8 cellular contexts compared by ENCODE assay signal in the genomic region with DNA sequence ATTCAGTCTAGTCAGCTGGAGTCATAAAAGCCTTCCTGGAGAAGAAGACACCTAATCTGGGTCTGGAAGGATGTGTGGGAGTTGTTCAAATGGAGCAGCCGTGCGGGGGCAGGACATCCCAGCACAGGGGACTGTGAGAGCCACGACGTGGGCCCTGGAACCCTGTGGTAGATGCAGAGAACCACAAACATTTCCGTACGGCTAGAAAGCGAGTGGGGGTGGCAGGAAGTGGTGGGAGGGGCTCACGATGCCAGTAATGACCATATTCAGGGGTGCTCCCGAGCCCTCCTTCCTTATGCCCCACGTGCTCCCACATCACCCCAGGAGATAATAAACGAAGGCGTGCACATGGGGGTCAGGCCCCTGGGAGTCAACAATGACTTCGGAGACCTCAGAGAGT. TPM values are rescaled to one million over a fixed set of nuclear protein-coding genes. Genes with fewer than 3 reads are reported as not detected.
DNase-seq lines count a peak whose midpoint lies in the region; ATAC-seq and TF ChIP-seq lines count a peak whose summit lies in the region.

No MANE protein-coding gene starts in this region.

- peaks cover 10% of the 10 kb centered on the region for H3K4me1 ChIP-seq in right cardiac atrium (ENCODE audit: control insufficient read depth, insufficient read depth, low read length)
- peaks cover 6 to 45% of the 10 kb centered on the region in 2 donors for H3K4me1 ChIP-seq in thyroid gland
- H3K4me1 ChIP-seq in left lung, result peaks cover 13 to 17% of the 10 kb centered on the region in 2 donors

- no peak for TF ChIP-seq CTCF in CD14-positive monocyte (IDR thresholded peaks at IDR 0.05)
- no peak for TF ChIP-seq CTCF in thyroid gland (IDR thresholded peaks at IDR 0.05)
- TF ChIP-seq CTCF in left lung (IDR thresholded peaks at IDR 0.05), result no peak

- H3K27ac ChIP-seq in right cardiac atrium (ENCODE audit: low read length) (peak overlapping the region; percentile 39), thyroid gland (peak overlapping the region in 1 of 3 donors; percentile 22), left lung (peak overlapping the region in 1 of 2 donors; percentile 63)

- H3K4me3 ChIP-seq in right cardiac atrium (ENCODE audit: low read length) (no peak overlapping the region), thyroid gland (replicated peaks in 1 of 3) (no peak overlapping the region), left lung (no peak overlapping the region)

- WGBS in right cardiac atrium, result 38% methylated on average over 13 of the region's 13 CpGs
- WGBS in thyroid gland, 2 donors, result 69 to 76% methylated on average over 9 to 13 of the region's 13 CpGs

- H3K9me3 ChIP-seq in right cardiac atrium (ENCODE audit: control insufficient read depth, low read length), result no peaks in the 10 kb centered on the region
- H3K9me3 ChIP-seq in thyroid gland, result no peaks in the 10 kb centered on the region
- H3K9me3 ChIP-seq in left lung, result no peaks in the 10 kb centered on the region

- DNase-seq in CD14-positive monocyte (ENCODE audit: low spot score) (no peak), right cardiac atrium (peak in 1 of 3 donors; percentile 71), ureter (ENCODE audit: low spot score) (no peak), thyroid gland (no peak), left lung (no peak)
- DNase-seq in activated CD8-positive, alpha-beta memory T cell treated with anti-CD3 and anti-CD28 coated beads, Interleukin-2, amount 50 U/mL, for 24 hours (ENCODE audit: extremely low read depth), result peak; percentile 62
- peak; percentile 74 to 86 for DNase-seq in stimulated activated CD8-positive, alpha-beta memory T cell treated with anti-CD3 and anti-CD28 coated beads, Interleukin-15, amount 100 ng/mL, for 4 hours (ENCODE audit: low read depth in 2 of 2)

- H3K36me3 Mint-ChIP-seq in CD14-positive monocyte, result no peaks in the 10 kb centered on the region

- H3K4me3 Mint-ChIP-seq in CD14-positive monocyte, result peak overlapping the region; percentile 42 to 76

- H3K9me3 Mint-ChIP-seq in CD14-positive monocyte, result peaks cover 0 to 2% (median 0%) of the 10 kb centered on the region in 7 donors

- no peak for TF ChIP-seq POLR2A in thyroid gland (IDR thresholded peaks at IDR 0.05)

- no peaks in the 10 kb centered on the region for H3K27me3 ChIP-seq in right cardiac atrium (ENCODE audit: control insufficient read depth, insufficient read depth)
- H3K27me3 ChIP-seq in thyroid gland, result no peaks in the 10 kb centered on the region
- peaks cover 0 to 27% of the 10 kb centered on the region in 2 donors for H3K27me3 ChIP-seq in left lung

- ATAC-seq in HG03108 (IDR thresholded peaks at IDR 0.05; ENCODE audit: unreplicated experiment), result peak; percentile 84
- peak in 1 of 2 donors; percentile 9 for ATAC-seq in right cardiac atrium
- no peak for ATAC-seq in left lung

- intact Hi-C loops in CD14-positive monocyte (cut with micrococcal nuclease), result no loop called here
- intact Hi-C loops in right cardiac atrium (cut with DNase I), result no loop called here
- intact Hi-C loops in thyroid gland (cut with DNase I), result no loop called here
- intact Hi-C loops in left lung (cut with DNase I), result no loop called here

- H3K36me3 ChIP-seq in thyroid gland (no peaks in the 10 kb centered on the region), left lung (no peaks in the 10 kb centered on the region)

- H3K27ac Mint-ChIP-seq in CD14-positive monocyte, result peak overlapping the region in 1 of 7 donors; percentile 29

- peaks cover 18% of the 10 kb centered on the region for H3K4me1 Mint-ChIP-seq in CD14-positive monocyte

- H3K27me3 Mint-ChIP-seq in CD14-positive monocyte (ENCODE audit: low read depth in 3 of 3), result peaks cover 0 to 23% (median 8%) of the 10 kb centered on the region in 3 donors

RNA-seq across cellular contexts. Expression of a gene that starts 21.0 kb away (rescaled TPM):
- polyA plus RNA-seq in CD14-positive monocyte, result not detected
- total RNA-seq in right cardiac atrium, result 100 to 1,000 TPM in 3 of 4 donors, 10 to 100 TPM in 1; 54.4 to 191 (median 139) TPM
- polyA plus RNA-seq in right cardiac atrium, result 33.2 TPM
- total RNA-seq in ureter, result 197 TPM
- 100 to 1,000 TPM in 3 of 4 donors, 10 to 100 TPM in 1; 82.6 to 168 (median 146) TPM for total RNA-seq in thyroid gland
- total RNA-seq in left lung, result 100 to 1,000 TPM; 598 to 868 TPM

RNA-seq across cellular contexts. Expression of a gene that starts 52.1 kb away (rescaled TPM):
- not detected for polyA plus RNA-seq in CD14-positive monocyte
- 100 to 1,000 TPM in 3 of 4 donors, 10 to 100 TPM in 1; 57.8 to 189 (median 143) TPM for total RNA-seq in right cardiac atrium
- polyA plus RNA-seq in right cardiac atrium, result 138 TPM
- 236 TPM for total RNA-seq in ureter
- total RNA-seq in thyroid gland, result 100 to 1,000 TPM in 1 of 4 donors, 10 to 100 TPM in 3; 41.3 to 107 (median 58.6) TPM
- total RNA-seq in left lung, result 100 to 1,000 TPM; 244 to 296 TPM

Comparison
In these comparisons a context has a peak if more than half of its experiments do, and no peak if none do; other contexts are left out.
1. DNase-seq: peak in activated CD8-positive, alpha-beta memory T cell treated with anti-CD3 and anti-CD28 coated beads, Interleukin-2, amount 50 U/mL, for 24 hours (single experiment) and stimulated activated CD8-positive, alpha-beta memory T cell treated with anti-CD3 and anti-CD28 coated beads, Interleukin-15, amount 100 ng/mL, for 4 hours (2 of 2); none in CD14-positive monocyte (single experiment), ureter (single experiment), thyroid gland (0 of 2) and left lung (0 of 2).